In genomic region chr1:165960881-165961280, GRCh38 we compare ENCODE assay signal across 24 cellular contexts.
"Had no signal": no experiment of that assay in that cellular context is flagged by ENCODE, and none has a peak within 500 bp of the region (broad histone marks: within the 10 kb centered on the region; RNA-seq: fewer than 3 reads in every experiment).

No MANE protein-coding gene starts in this region.

- H3K9me3 ChIP-seq: body of pancreas, colonic mucosa had no signal

- H3K9me3 Mint-ChIP-seq: activated CD4-positive, alpha-beta memory T cell treated with anti-CD3 and anti-CD28 coated beads, Interleukin-2, amount 10 ng/mL, durations not matched to agents 7 days and 5 days; activated CD4-positive, alpha-beta T cell treated with anti-CD3 and anti-CD28 coated beads, Interleukin-2, amount 10 ng/mL, durations not matched to agents 7 days and 5 days; activated T-cell treated with anti-CD3 and anti-CD28 coated beads, Interleukin-2, amount 50 U/mL, for 24 hours; activated T-cell treated with anti-CD3 and anti-CD28 coated beads, Interleukin-2, amount 50 U/mL, for 72 hours had no signal

- H3K27ac ChIP-seq: body of pancreas, colonic mucosa, epithelial cell of prostate, heart left ventricle had no signal

- H3K4me1 Mint-ChIP-seq: activated CD4-positive, alpha-beta memory T cell treated with anti-CD3 and anti-CD28 coated beads, Interleukin-2, amount 10 ng/mL, durations not matched to agents 7 days and 5 days; activated CD4-positive, alpha-beta T cell treated with anti-CD3 and anti-CD28 coated beads for 36 hours; activated CD4-positive, alpha-beta T cell treated with anti-CD3 and anti-CD28 coated beads, Interleukin-2, amount 10 ng/mL, durations not matched to agents 7 days and 5 days had no signal

- DNase-seq: activated CD4-positive, alpha-beta memory T cell treated with anti-CD3 and anti-CD28 coated beads, Interleukin-2, amount 10 ng/mL, durations not matched to agents 7 days and 5 days; activated CD4-positive, alpha-beta T cell treated with anti-CD3 and anti-CD28 coated beads for 36 hours; activated CD4-positive, alpha-beta T cell treated with anti-CD3 and anti-CD28 coated beads, Interleukin-2, amount 10 ng/mL, durations not matched to agents 7 days and 5 days; activated CD4-positive, alpha-beta T cell treated with anti-CD3 and anti-CD28 coated beads, Interleukin-2, amount 50 U/mL, for 4 hours; activated CD4-positive, CD25-positive, alpha-beta regulatory T cell; activated CD4-positive, CD25-positive, alpha-beta regulatory T cell treated with anti-CD3 and anti-CD28 coated beads, Interleukin-2, amount 50 U/mL, for 72 hours; activated CD8-positive, alpha-beta memory T cell treated with anti-CD3 and anti-CD28 coated beads, Interleukin-2, amount 50 U/mL, for 48 hours; activated effector memory CD4-positive, alpha-beta T cell treated with Interleukin-2 at 50 U/mL for 16 hours; activated gamma-delta T cell treated with Interleukin-2 at 50 U/mL for 16 hours; activated naive CD4-positive, alpha-beta T cell treated with anti-CD3 and anti-CD28 coated beads, Interleukin-2, amount 50 U/mL, for 16 hours; activated naive CD4-positive, alpha-beta T cell treated with Interleukin-2 at 50 U/mL for 16 hours; activated T-cell treated with anti-CD3 and anti-CD28 coated beads for 4 hours; activated T-cell treated with anti-CD3 and anti-CD28 coated beads, Interleukin-2, amount 50 U/mL, for 24 hours; activated T-cell treated with anti-CD3 and anti-CD28 coated beads, Interleukin-2, amount 50 U/mL, for 72 hours; aorta; body of pancreas; central memory CD4-positive, alpha-beta T cell; cerebellar nuclear complex; colonic mucosa; effector CD8-positive, alpha-beta T cell; heart left ventricle; T-helper 2 cell had no signal

- H3K36me3 ChIP-seq: colonic mucosa, heart left ventricle had no signal

- H3K4me1 ChIP-seq: body of pancreas, colonic mucosa, heart left ventricle had no signal

- H3K4me3 ChIP-seq: body of pancreas, colonic mucosa, heart left ventricle had no signal

- H3K27me3 ChIP-seq: body of pancreas, colonic mucosa, heart left ventricle had no signal

- ATAC-seq: activated CD4-positive, alpha-beta T cell treated with anti-CD3 and anti-CD28 coated beads for 36 hours; activated T-cell treated with anti-CD3 and anti-CD28 coated beads, Interleukin-2, amount 50 U/mL, for 72 hours; body of pancreas; heart left ventricle had no signal

- H3K4me3 Mint-ChIP-seq: activated CD4-positive, alpha-beta memory T cell treated with anti-CD3 and anti-CD28 coated beads, Interleukin-2, amount 10 ng/mL, durations not matched to agents 7 days and 5 days; activated CD4-positive, alpha-beta T cell treated with anti-CD3 and anti-CD28 coated beads for 36 hours; activated CD4-positive, alpha-beta T cell treated with anti-CD3 and anti-CD28 coated beads, Interleukin-2, amount 10 ng/mL, durations not matched to agents 7 days and 5 days; activated naive CD8-positive, alpha-beta T cell; activated T-cell treated with anti-CD3 and anti-CD28 coated beads, Interleukin-2, amount 50 U/mL, for 24 hours; activated T-cell treated with anti-CD3 and anti-CD28 coated beads, Interleukin-2, amount 50 U/mL, for 72 hours had no signal

- H3K36me3 Mint-ChIP-seq: activated naive CD8-positive, alpha-beta T cell had no signal

- H3K27ac Mint-ChIP-seq: activated CD4-positive, alpha-beta memory T cell treated with anti-CD3 and anti-CD28 coated beads, Interleukin-2, amount 10 ng/mL, durations not matched to agents 7 days and 5 days; activated CD4-positive, alpha-beta T cell treated with anti-CD3 and anti-CD28 coated beads for 36 hours; activated CD4-positive, alpha-beta T cell treated with anti-CD3 and anti-CD28 coated beads, Interleukin-2, amount 10 ng/mL, durations not matched to agents 7 days and 5 days; activated naive CD8-positive, alpha-beta T cell; activated T-cell treated with anti-CD3 and anti-CD28 coated beads, Interleukin-2, amount 50 U/mL, for 24 hours; activated T-cell treated with anti-CD3 and anti-CD28 coated beads, Interleukin-2, amount 50 U/mL, for 72 hours had no signal
